Comparison of ENCODE assay signal across 8 cellular contexts in genomic region chr2:17643031-17643615, GRCh38.
DNase-seq lines count a peak whose midpoint lies in the region; ATAC-seq, FAIRE-seq and TF ChIP-seq lines count a peak whose summit lies in the region.

No MANE protein-coding gene starts in this region.

- peaks cover 9% of the 10 kb centered on the region for H3K4me1 ChIP-seq in A673 (ENCODE audit: insufficient read depth, low read length, poor library complexity, severe bottlenecking)
- peaks cover 28% of the 10 kb centered on the region for H3K4me1 ChIP-seq in keratinocyte (ENCODE audit: control insufficient read depth, extremely low read depth, insufficient read depth, low read length)

- H3K4me2 ChIP-seq in keratinocyte (ENCODE audit: control insufficient read depth, extremely low read depth, insufficient read depth, low read depth, low read length), result peak overlapping the region; percentile 69

- H3K27ac Mint-ChIP-seq in activated T-cell treated with anti-CD3 and anti-CD28 coated beads, Interleukin-2, amount 50 U/mL, for 72 hours, result peak overlapping the region; percentile 43

- no peaks in the 10 kb centered on the region for H3K79me2 ChIP-seq in keratinocyte (ENCODE audit: control insufficient read depth, insufficient read depth, low read length)

- peak overlapping the region in 1 of 2 donors; percentile 56 for H3K4me3 Mint-ChIP-seq in activated T-cell treated with anti-CD3 and anti-CD28 coated beads, Interleukin-2, amount 50 U/mL, for 72 hours

- peak; percentile 95 for FAIRE-seq in keratinocyte (lab: Jason Lieb, UNC)

- no peak overlapping the region for H3K27ac ChIP-seq in A673 (ENCODE audit: low read depth, low read length, poor library complexity, severe bottlenecking)
- H3K27ac ChIP-seq in keratinocyte (ENCODE audit: control insufficient read depth, insufficient read depth, low read length), result peak overlapping the region; percentile 85

- H3K9me3 Mint-ChIP-seq in activated T-cell treated with anti-CD3 and anti-CD28 coated beads, Interleukin-2, amount 50 U/mL, for 72 hours, result no peaks in the 10 kb centered on the region

- peak overlapping the region; percentile 98 for H2AFZ ChIP-seq in keratinocyte (ENCODE audit: control insufficient read depth, low read length)

- peak overlapping the region; percentile 49 for H3K9ac ChIP-seq in keratinocyte (ENCODE audit: control insufficient read depth, extremely low read depth, insufficient read depth, low read length)

- dilution Hi-C loops in keratinocyte (cut with MboI; ENCODE audit: extremely low pct_ligation_motif_present, low sequenced_read_pairs), result no loop called here

- no peaks in the 10 kb centered on the region for H3K9me3 ChIP-seq in A673 (ENCODE audit: low read depth, low read length, poor library complexity, severe bottlenecking)
- no peaks in the 10 kb centered on the region for H3K9me3 ChIP-seq in keratinocyte (ENCODE audit: control insufficient read depth, low read depth, low read length)

- no TSS peak for BruUV-seq in A673 (replicated peaks; lab: Mats Ljungman, UMichigan)

- H3K36me3 Mint-ChIP-seq in activated T-cell treated with anti-CD3 and anti-CD28 coated beads, Interleukin-2, amount 50 U/mL, for 72 hours (ENCODE audit: insufficient read depth in 2 of 2), result no peaks in the 10 kb centered on the region

- CTCF ChIA-PET in A673 (lab: Charles Lee), result no interaction called here

- H3K27me3 Mint-ChIP-seq in activated T-cell treated with anti-CD3 and anti-CD28 coated beads, Interleukin-2, amount 50 U/mL, for 72 hours (ENCODE audit: low read depth), result peaks cover 5% of the 10 kb centered on the region

- H3K4me1 Mint-ChIP-seq in activated T-cell treated with anti-CD3 and anti-CD28 coated beads, Interleukin-2, amount 50 U/mL, for 72 hours (ENCODE audit: low read depth), result peaks cover 22% of the 10 kb centered on the region

- intact Hi-C loops in A673 (cut with micrococcal nuclease; ENCODE audit: unreplicated experiment), result no loop called here

- peak; percentile 85 to 86 for ATAC-seq in activated T-cell treated with anti-CD3 and anti-CD28 coated beads, Interleukin-2, amount 50 U/mL, for 72 hours (replicated peaks in 1 of 2)
- ATAC-seq in GM18519 (IDR thresholded peaks at IDR 0.05; ENCODE audit: low FRiP score, unreplicated experiment) (no peak), HG03095 (IDR thresholded peaks at IDR 0.05; ENCODE audit: unreplicated experiment) (no peak)

- H4K20me1 ChIP-seq in keratinocyte (ENCODE audit: control insufficient read depth, extremely low read depth, insufficient read depth, low read length), result no peaks in the 10 kb centered on the region

- POLR2A ChIA-PET in A673 (lab: Charles Lee; ENCODE audit: low non-redundant PET), result no interaction called here

- H3K4me3 ChIP-seq in A673 (ENCODE audit: low read depth, low read length, poor library complexity, severe bottlenecking) (no peak overlapping the region), HFF-Myc (replicated peaks; ENCODE audit: low read depth, low read length) (no peak overlapping the region), keratinocyte (ENCODE audit: control insufficient read depth in 2 of 3, extremely low read depth in 1 of 3, insufficient read depth in 2 of 3, low read depth in 1 of 3, low read length in 3 of 3) (peak overlapping the region in 1 of 3 experiments; percentile 43)

- TF ChIP-seq CTCF in A673 (conservative IDR thresholded peaks at IDR 0.05; ENCODE audit: low read depth, low read length) (no peak), HFF-Myc (IDR thresholded peaks at IDR 0.05; ENCODE audit: low read depth, low read length, missing control alignments) (no peak), keratinocyte (optimal IDR thresholded peaks at IDR 0.05 in 1 of 3, IDR thresholded peaks at IDR 0.05 in 1 of 3, conservative IDR thresholded peaks at IDR 0.05 in 1 of 3; ENCODE audit: extremely low read depth in 1 of 3, insufficient read depth in 2 of 3, low read length in 3 of 3) (no peak)

- no peaks in the 10 kb centered on the region for H3K9me1 ChIP-seq in keratinocyte (ENCODE audit: control insufficient read depth, extremely low read depth, insufficient read depth, low read length)

- H3K27me3 ChIP-seq in A673 (replicated peaks; ENCODE audit: insufficient read depth, low read depth, low read length, poor library complexity) (no peaks in the 10 kb centered on the region), keratinocyte (ENCODE audit: control insufficient read depth, extremely low read depth, insufficient read depth, low read length) (no peaks in the 10 kb centered on the region)

- DNase-seq in A673 (ENCODE audit: low spot score), result peak; percentile 76
- DNase-seq in HFF-Myc (ENCODE audit: extremely low read depth, low read depth), result peak; percentile 96
- DNase-seq in activated T-cell treated with anti-CD3 and anti-CD28 coated beads, Interleukin-2, amount 50 U/mL, for 72 hours, result peak; percentile 17 to 45
- peak; percentile 69 for DNase-seq in keratinocyte (ENCODE audit: low read depth, low spot score)
- DNase-seq in midbrain (lab: John Stamatoyannopoulos, UW), result no peak
- no peak for DNase-seq in NCI-H2107 treated with DMSO at 0.1 percent for 48 hours (lab: John Stamatoyannopoulos, UW; ENCODE audit: unreplicated experiment)

- no peaks in the 10 kb centered on the region for H3K36me3 ChIP-seq in A673 (ENCODE audit: insufficient read depth, low read length, poor library complexity, severe bottlenecking)
- H3K36me3 ChIP-seq in keratinocyte (ENCODE audit: control insufficient read depth in 2 of 2, extremely low read depth in 1 of 2, insufficient read depth in 2 of 2, low read length in 2 of 2), result no peaks in the 10 kb centered on the region

Comparison
In these comparisons a context has a peak if more than half of its experiments do, and no peak if none do; other contexts are left out.
1. DNase-seq: peak in A673 (single experiment), HFF-Myc (single experiment), activated T-cell treated with anti-CD3 and anti-CD28 coated beads, Interleukin-2, amount 50 U/mL, for 72 hours (2 of 2) and keratinocyte (single experiment); none in midbrain (single experiment) and NCI-H2107 treated with DMSO at 0.1 percent for 48 hours (single experiment).
2. ATAC-seq: peak in activated T-cell treated with anti-CD3 and anti-CD28 coated beads, Interleukin-2, amount 50 U/mL, for 72 hours (2 of 2); none in GM18519 (single experiment) and HG03095 (single experiment).